In genomic region chr4:98928131-98928504, GRCh38 we compare ENCODE assay signal across 1 cellular context.
TF ChIP-seq lines count a peak whose summit lies in the region.

No MANE protein-coding gene starts in this region.

TF ChIP-seq in K562, 482 proteins besides CTCF, POLR2A, EP300 and RAD21 (continued from another document and continues in another):
- TF ChIP-seq ZBTB49 (CRISPR knock-in tag; IDR thresholded peaks at IDR 0.05; ENCODE audit: borderline replicate concordance) = no peak
- 0 out of 4 replicates have a peak, but pooled peaks of 1 of the 2 experiments have one; percentile 29 for TF ChIP-seq RCOR1 (IDR thresholded peaks at IDR 0.05; ENCODE audit: borderline replicate concordance in 1 of 2, low read depth in 2 of 2, low read length in 2 of 2)
- TF ChIP-seq TEAD4 (IDR thresholded peaks at IDR 0.05; ENCODE audit: low read length) = no peak; the same call in 1 of the 2 replicates
- TF ChIP-seq TEAD4 (CRISPR knock-in tag; IDR thresholded peaks at IDR 0.05; ENCODE audit: borderline replicate concordance) = no peak; the same call in 1 of the 2 replicates
- TF ChIP-seq ZNF124 (CRISPR knock-in tag; IDR thresholded peaks at IDR 0.05) = no peak
- TF ChIP-seq BRCA1 (IDR thresholded peaks at IDR 0.05) = no peak
- TF ChIP-seq BRCA1 (CRISPR knock-in tag; IDR thresholded peaks at IDR 0.05) = no peak
- peak; percentile 44 for TF ChIP-seq RBM39 (optimal IDR thresholded peaks at IDR 0.05; ENCODE audit: low read depth, low read length)
- peak; percentile 22 for TF ChIP-seq POLR2B (IDR thresholded peaks at IDR 0.05; ENCODE audit: low read depth, partially characterized antibody)
- 0 out of 4 replicates have a peak, but pooled peaks of 1 of the 2 experiments have one; percentile 24 for TF ChIP-seq NONO (IDR thresholded peaks at IDR 0.05; ENCODE audit: low read depth in 2 of 2, low read length in 1 of 2)
- TF ChIP-seq NR3C1 (CRISPR knock-in tag; IDR thresholded peaks at IDR 0.05) = no peak
- no peak for TF ChIP-seq ZNF184 (CRISPR knock-in tag; IDR thresholded peaks at IDR 0.05)
- 0 out of 2 replicates have a peak, but pooled peaks have one; percentile 11 for TF ChIP-seq CBX1 (IDR thresholded peaks at IDR 0.05; ENCODE audit: low read depth)
- no peak for TF ChIP-seq RNF219 (CRISPR knock-in tag; IDR thresholded peaks at IDR 0.05)
- peak; percentile 37; the same call in 1 of the 2 replicates for TF ChIP-seq PKNOX1 (IDR thresholded peaks at IDR 0.05)
- peak; percentile 33; the same call in 1 of the 2 replicates for TF ChIP-seq AFF4 (CRISPR knock-in tag; IDR thresholded peaks at IDR 0.05)
- no peak for TF ChIP-seq NR2F6 (CRISPR knock-in tag; IDR thresholded peaks at IDR 0.05)
- TF ChIP-seq BRF2 (IDR thresholded peaks at IDR 0.05; ENCODE audit: borderline replicate concordance, insufficient read depth, insufficient read length) = no peak
- TF ChIP-seq FIP1L1 (IDR thresholded peaks at IDR 0.05; ENCODE audit: low read depth, low read length, poor library complexity, severe bottlenecking) = no peak
- TF ChIP-seq HDAC2 (IDR thresholded peaks at IDR 0.05) = peak; percentile 42; the same call in 1 of the 2 replicates
- no peak for TF ChIP-seq ZNF766 (CRISPR knock-in tag; conservative IDR thresholded peaks at IDR 0.05)
- no peak for TF ChIP-seq HMGXB4 (CRISPR knock-in tag; IDR thresholded peaks at IDR 0.05)
- no peak for TF ChIP-seq TCF7 (IDR thresholded peaks at IDR 0.05; ENCODE audit: borderline replicate concordance)
- TF ChIP-seq CBX5 (IDR thresholded peaks at IDR 0.05; ENCODE audit: borderline replicate concordance, low read depth) = 0 out of 2 replicates have a peak, but pooled peaks have one; percentile 8
- no peak for TF ChIP-seq ZNF449 (CRISPR knock-in tag; IDR thresholded peaks at IDR 0.05)
- no peak for TF ChIP-seq HSF4 (CRISPR knock-in tag; IDR thresholded peaks at IDR 0.05; ENCODE audit: borderline replicate concordance)
- no peak for TF ChIP-seq RB1 (IDR thresholded peaks at IDR 0.05; ENCODE audit: low read depth)
- no peak for TF ChIP-seq ASH1L (IDR thresholded peaks at IDR 0.05; ENCODE audit: borderline replicate concordance, low read depth, partially characterized antibody)
- peak; percentile 83; the same call in 1 of the 2 replicates for TF ChIP-seq ZNF395 (CRISPR knock-in tag; IDR thresholded peaks at IDR 0.05)
- 0 out of 4 replicates have a peak, but pooled peaks of 1 of the 2 experiments have one; percentile 19 for TF ChIP-seq FOXK2 (conservative IDR thresholded peaks at IDR 0.05 in 1 of 2, IDR thresholded peaks at IDR 0.05 in 1 of 2; ENCODE audit: low read depth in 2 of 2)
- TF ChIP-seq TBP (optimal IDR thresholded peaks at IDR 0.05; ENCODE audit: low read depth, low read length) = peak; percentile 90
- TF ChIP-seq THRB (CRISPR knock-in tag; conservative IDR thresholded peaks at IDR 0.05) = peak; percentile 63; the same call in 1 of the 2 replicates
- TF ChIP-seq MCM7 (IDR thresholded peaks at IDR 0.05) = no peak
- TF ChIP-seq GTF2E2 (tag; IDR thresholded peaks at IDR 0.05) = no peak
- TF ChIP-seq SMARCE1 (IDR thresholded peaks at IDR 0.05) = no peak
- TF ChIP-seq MED1 (CRISPR knock-in tag; IDR thresholded peaks at IDR 0.05; ENCODE audit: borderline replicate concordance) = no peak
- TF ChIP-seq UBTF (IDR thresholded peaks at IDR 0.05; ENCODE audit: borderline replicate concordance in 1 of 2, low read depth in 2 of 2, low read length in 2 of 2) = peak in 1 of 2 experiments; percentile 69; a peak in 1 of 4 replicates
